In the genomic region with DNA sequence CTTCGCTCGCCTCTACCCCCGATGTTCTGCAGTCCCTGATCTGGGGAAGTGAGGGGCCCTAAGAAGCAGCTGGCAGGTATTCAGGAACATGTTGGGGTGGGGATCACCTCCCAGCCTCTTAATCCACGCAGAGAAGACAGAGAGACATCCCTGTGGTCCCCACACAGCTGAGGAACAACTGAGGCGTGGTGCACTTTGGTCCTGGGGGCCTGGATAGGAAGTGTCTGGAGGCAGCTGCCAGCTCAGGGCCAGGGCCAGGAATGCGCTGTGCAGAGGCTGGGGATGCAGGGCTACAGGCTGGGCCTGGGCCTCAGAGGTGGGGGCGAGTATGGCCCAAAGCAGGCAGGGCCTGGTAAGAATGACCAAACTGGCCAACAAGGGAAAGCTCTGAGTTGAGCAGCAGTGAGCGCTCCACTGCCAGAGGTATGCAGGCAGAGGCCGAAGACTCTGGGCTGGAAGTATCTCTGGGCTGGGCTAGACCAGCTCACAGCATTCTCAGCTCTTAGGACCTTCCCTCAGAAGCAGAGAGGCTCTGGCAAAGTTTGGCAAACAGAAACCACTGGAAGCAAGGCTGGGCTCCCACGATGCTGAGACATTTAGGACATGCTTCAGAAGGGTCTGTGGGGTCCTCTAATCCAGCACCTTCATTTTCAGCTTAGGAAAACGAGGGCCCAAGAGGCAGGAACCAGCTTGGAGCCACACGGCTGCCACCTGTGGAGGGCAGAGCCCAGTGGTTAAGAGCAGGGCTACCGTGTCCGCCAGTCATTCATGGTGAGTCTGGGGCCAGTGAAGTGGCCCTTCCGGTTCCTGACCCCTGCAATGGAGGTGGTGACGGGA, we compare ENCODE assay signal across 19 cellular contexts.
DNase-seq lines count a peak whose midpoint lies in the region; ATAC-seq, FAIRE-seq and TF ChIP-seq lines count a peak whose summit lies in the region.
"Had no signal": no experiment of that assay in that cellular context is flagged by ENCODE, and none has a peak within 500 bp of the region (broad histone marks: within the 10 kb centered on the region; RNA-seq: fewer than 3 reads in every experiment).

No MANE protein-coding gene starts in this region.

- no peak for TF ChIP-seq CTCF in H9 (conservative IDR thresholded peaks at IDR 0.05)
- TF ChIP-seq CTCF in H1 (IDR thresholded peaks at IDR 0.05; ENCODE audit: control extremely low read depth in 1 of 3, insufficient read depth in 1 of 3, low read depth in 1 of 3, low read length in 3 of 3) = no peak
- no peak for TF ChIP-seq CTCF in osteoblast (IDR thresholded peaks at IDR 0.05; ENCODE audit: extremely low read depth, low read depth, low read length)
- no peak for TF ChIP-seq CTCF in lower lobe of right lung (IDR thresholded peaks at IDR 0.05)

- H3K4ac ChIP-seq in H9 (ENCODE audit: low read depth, low read length) (no peak overlapping the region), H1 (replicated peaks; ENCODE audit: insufficient read length, low read depth, low read length) (no peak overlapping the region)

- no peaks in the 10 kb centered on the region for H4K20me1 ChIP-seq in H9 (ENCODE audit: control insufficient read depth, insufficient read depth, insufficient read length)
- H4K20me1 ChIP-seq in H1 (replicated peaks in 1 of 2; ENCODE audit: control insufficient read depth in 1 of 2, insufficient read depth in 2 of 2, low read length in 2 of 2) = no peaks in the 10 kb centered on the region
- no peaks in the 10 kb centered on the region for H4K20me1 ChIP-seq in osteoblast (ENCODE audit: insufficient read depth, low read length)

- intact Hi-C loops in lower lobe of right lung (cut with DNase I) = no loop called here

- no peaks in the 10 kb centered on the region for H3K27me3 Mint-ChIP-seq in H9 (ENCODE audit: low read depth)

- no peaks in the 10 kb centered on the region; the same call in 1 of the 2 replicates for H3K4me1 ChIP-seq in H9 (ENCODE audit: insufficient read depth, low read length)
- H3K4me1 ChIP-seq in H1 (replicated peaks in 1 of 4; ENCODE audit: control insufficient read depth in 3 of 4, insufficient read depth in 4 of 4, low read length in 3 of 4) = peaks cover 0 to 8% (median 3%) of the 10 kb centered on the region in 4 experiments; a peak in 5 of 7 replicates
- H3K4me1 ChIP-seq in osteoblast (ENCODE audit: insufficient read depth, low read length) = no peaks in the 10 kb centered on the region
- H3K4me1 ChIP-seq in lower lobe of right lung = no peaks in the 10 kb centered on the region

- no peaks in the 10 kb centered on the region for H3K27me3 ChIP-seq in H9 (ENCODE audit: insufficient read depth, low read length)
- H3K27me3 ChIP-seq in H1 (replicated peaks in 1 of 4; ENCODE audit: control insufficient read depth in 3 of 4, extremely low read depth in 1 of 4, insufficient read depth in 3 of 4, low read length in 3 of 4) = no peaks in the 10 kb centered on the region
- no peaks in the 10 kb centered on the region for H3K27me3 ChIP-seq in osteoblast (ENCODE audit: insufficient read depth, low read length)
- no peaks in the 10 kb centered on the region for H3K27me3 ChIP-seq in lower lobe of right lung (ENCODE audit: low read depth)

- peaks cover 6 to 12% of the 10 kb centered on the region in 2 experiments for H3K4me1 Mint-ChIP-seq in H9

- no peaks in the 10 kb centered on the region for H3K9me3 Mint-ChIP-seq in H9

- H3K4me3 Mint-ChIP-seq in H9 = no peak overlapping the region

- H3K27ac ChIP-seq in H9 (ENCODE audit: insufficient read length, low read depth, low read length) (no peak overlapping the region), H1 (ENCODE audit: low read depth, low read length) (no peak overlapping the region), osteoblast (ENCODE audit: low read depth, low read length) (no peak overlapping the region), lower lobe of right lung (no peak overlapping the region)
- H3K27ac ChIP-seq: C4-2B, PC-9 had no signal

- POLR2A ChIA-PET in H1 (lab: Charles Lee; ENCODE audit: partially characterized antibody) = interaction anchor here (1.1 kb wide), 1 partner anchor 9 kb away, joined by 3 read pairs; no protein-coding TSS in a partner anchor

- no peak overlapping the region for H3K23ac ChIP-seq in H9 (ENCODE audit: insufficient read length, low read depth, low read length)
- no peak overlapping the region for H3K23ac ChIP-seq in H1 (ENCODE audit: insufficient read length)

- H2BK15ac ChIP-seq in H9 (ENCODE audit: low read depth, low read length) (no peak overlapping the region), H1 (ENCODE audit: low read length) (no peak overlapping the region)

- H3K27ac Mint-ChIP-seq in H9 = no peak overlapping the region; a peak in 1 of 7 replicates

- H2BK120ac ChIP-seq in H9 (ENCODE audit: low read depth, low read length, poor library complexity, severe bottlenecking) (no peak overlapping the region), H1 (replicated peaks; ENCODE audit: low read depth, low read length) (no peak overlapping the region)

- H2BK5ac ChIP-seq in H9 (ENCODE audit: insufficient read length, low read length) (no peak overlapping the region), H1 (ENCODE audit: low read depth, low read length) (no peak overlapping the region)

- H3K9ac ChIP-seq in H9 (ENCODE audit: extremely low read depth, insufficient read length, low read length) = no peak overlapping the region
- no peak overlapping the region for H3K9ac ChIP-seq in H1 (replicated peaks in 1 of 4; ENCODE audit: extremely low read depth in 1 of 4, low read depth in 3 of 4, low read length in 3 of 4)

- H3K79me1 ChIP-seq in H9 (ENCODE audit: insufficient read depth, low read depth, low read length, poor library complexity, severe bottlenecking) (no peaks in the 10 kb centered on the region), H1 (ENCODE audit: low read depth, low read length) (no peaks in the 10 kb centered on the region)

- peak; percentile 53 for DNase-seq in activated effector memory CD4-positive, alpha-beta T cell treated with anti-CD3 and anti-CD28 coated beads, Interleukin-2, amount 50 U/mL, for 16 hours
- DNase-seq in activated effector memory CD4-positive, alpha-beta T cell treated with Interleukin-2 at 50 U/mL for 16 hours = no peak
- peak; percentile 31 for DNase-seq in H9
- no peak for DNase-seq in H1 (ENCODE audit: low read depth in 1 of 2, low spot score in 2 of 2)
- peak; percentile 68 for DNase-seq in osteoblast (ENCODE audit: insufficient read length, low spot score, missing footprints)
- DNase-seq in lower lobe of right lung = no peak
- DNase-seq: DMS153; EL; NCI-H1092; NCI-H1694; NCI-H2107; NCI-H226; NCI-H69; NK-92 treated with Interleukin-12 subunit alpha and Interleukin-12 subunit beta, amount 100 ng/mL, for 24 hours; PC-9 had no signal

- H4K91ac ChIP-seq in H9 (ENCODE audit: insufficient read length, low read depth, low read length) = no peak overlapping the region
- H4K91ac ChIP-seq in H1 (replicated peaks; ENCODE audit: insufficient read length, low read length) = no peak overlapping the region

- H2AFZ ChIP-seq in H9 (ENCODE audit: low read length) (no peak overlapping the region), H1 (ENCODE audit: low read length) (no peak overlapping the region), osteoblast (ENCODE audit: low read length) (no peak overlapping the region)
- H2AFZ ChIP-seq: PC-9 had no signal

- H3K4me2 ChIP-seq in H9 (ENCODE audit: insufficient read depth, insufficient read length, low read length) (no peak overlapping the region), H1 (ENCODE audit: insufficient read depth in 1 of 2, low read depth in 2 of 2, low read length in 2 of 2) (no peak overlapping the region), osteoblast (ENCODE audit: insufficient read depth, low read length) (no peak overlapping the region)
- H3K4me2 ChIP-seq: PC-9 had no signal

- no peak overlapping the region for H2BK12ac ChIP-seq in H9 (ENCODE audit: insufficient read length, low read depth, low read length)
- H2BK12ac ChIP-seq in H1 (ENCODE audit: low read depth, low read length) = no peak overlapping the region

- no peak for TF ChIP-seq RAD21 in H1 (IDR thresholded peaks at IDR 0.05 in 1 of 2, conservative IDR thresholded peaks at IDR 0.05 in 1 of 2; ENCODE audit: low read depth in 2 of 2, low read length in 2 of 2)

- H3K23me2 ChIP-seq in H9 (ENCODE audit: insufficient read length, low read depth, low read length, poor library complexity, severe bottlenecking) (no peaks in the 10 kb centered on the region), H1 (ENCODE audit: low read depth, low read length) (no peaks in the 10 kb centered on the region)

- no peak overlapping the region for H3K4me3 ChIP-seq in H1 (ENCODE audit: extremely low read depth in 1 of 4, insufficient read depth in 2 of 4, low read depth in 3 of 4, low read length in 4 of 4)
- no peak overlapping the region for H3K4me3 ChIP-seq in osteoblast (ENCODE audit: insufficient read depth, low read length)
- H3K4me3 ChIP-seq in lower lobe of right lung = no peak overlapping the region
- H3K4me3 ChIP-seq: PC-9 had no signal

- H2AK5ac ChIP-seq in H9 (ENCODE audit: insufficient read length, low read length) (no peak overlapping the region), H1 (ENCODE audit: low read depth, low read length) (no peak overlapping the region)

- H3K36me3 Mint-ChIP-seq in H9 (ENCODE audit: insufficient read depth in 1 of 3, low read depth in 3 of 3) = no peaks in the 10 kb centered on the region; a peak in 1 of 7 replicates

- no peaks in the 10 kb centered on the region for H3K9me3 ChIP-seq in H9 (ENCODE audit: control insufficient read depth, low read depth, low read length)
- no peaks in the 10 kb centered on the region for H3K9me3 ChIP-seq in H1 (ENCODE audit: insufficient read depth in 2 of 2, low read depth in 1 of 2, low read length in 1 of 2)
- H3K9me3 ChIP-seq in osteoblast (ENCODE audit: low read depth, low read length) = no peaks in the 10 kb centered on the region
- no peaks in the 10 kb centered on the region for H3K9me3 ChIP-seq in lower lobe of right lung

- H3K14ac ChIP-seq in H9 (ENCODE audit: insufficient read depth, low read length) (no peak overlapping the region; the same call in 1 of the 2 replicates), H1 (ENCODE audit: insufficient read length) (no peak overlapping the region)

- H3K18ac ChIP-seq in H9 (ENCODE audit: insufficient read length, low read depth, low read length) (no peak overlapping the region), H1 (ENCODE audit: extremely low read depth, low read length) (no peak overlapping the region)

- TF ChIP-seq EP300 in H1 (IDR thresholded peaks at IDR 0.05; ENCODE audit: borderline replicate concordance in 1 of 2, low read depth in 2 of 2, low read length in 2 of 2) = no peak

- no peak overlapping the region for H3K56ac ChIP-seq in H9 (ENCODE audit: insufficient read length, low read depth, low read length)
- no peak overlapping the region for H3K56ac ChIP-seq in H1 (replicated peaks; ENCODE audit: insufficient read length, low read depth, low read length)

- ATAC-seq in HG03135 (IDR thresholded peaks at IDR 0.05; ENCODE audit: unreplicated experiment) (no peak), GM21717 (IDR thresholded peaks at IDR 0.05; ENCODE audit: unreplicated experiment) (no peak), lower lobe of right lung (no peak)

- FAIRE-seq in H1 (lab: Jason Lieb, UNC) = no peak
- FAIRE-seq: H54 had no signal

- WGBS in H9 (ENCODE audit: extremely low coverage, insufficient read length, low lambda C conversion rate) = no CpG with 5 or more reads among the region's 16 CpGs
- WGBS in H1 (ENCODE audit: extremely low coverage in 1 of 2, insufficient coverage in 1 of 2, insufficient read length in 1 of 2, insufficient replicate concordance in 2 of 2, low coverage in 1 of 2, low lambda C conversion rate in 2 of 2, missing lambda C conversion rate in 1 of 2), 2 experiments = 89% methylated on average over 16 of the region's 16 CpGs; no CpG with 5 or more reads in 1 of the 2 experiments

- H2BK20ac ChIP-seq in H9 (ENCODE audit: low read depth, low read length, poor library complexity, severe bottlenecking) = no peak overlapping the region
- no peak overlapping the region for H2BK20ac ChIP-seq in H1 (ENCODE audit: low read length)

- no peak overlapping the region for H4K8ac ChIP-seq in H9 (replicated peaks; ENCODE audit: insufficient read length, low read depth, low read length)
- peak overlapping the region; percentile 36; the same call in 1 of the 2 replicates for H4K8ac ChIP-seq in H1 (ENCODE audit: extremely low read depth, insufficient read depth, low read length)

- no peak overlapping the region for H3T11ph ChIP-seq in H9 (ENCODE audit: low read length)

- H4K5ac ChIP-seq in H9 (ENCODE audit: insufficient read length, low read depth, low read length) = no peak overlapping the region
- H4K5ac ChIP-seq in H1 (ENCODE audit: insufficient read length, low read depth, low read length) = no peak overlapping the region

- CTCF ChIA-PET in H1 (lab: Charles Lee; ENCODE audit: partially characterized antibody) = interaction anchor here (0.7 to 2.1 kb wide), 5 partner anchors 9 to 190 kb away, joined by 3 to 10 read pairs (median 3); no protein-coding TSS in a partner anchor

- no peak for TF ChIP-seq POLR2A in H1 (IDR thresholded peaks at IDR 0.05; ENCODE audit: control extremely low read depth in 1 of 2, low read depth in 2 of 2, low read length in 2 of 2)

- H3K79me2 ChIP-seq in H9 (ENCODE audit: insufficient read depth, low read length) = no peaks in the 10 kb centered on the region
- H3K79me2 ChIP-seq in H1 (ENCODE audit: control insufficient read depth in 1 of 2, insufficient read depth in 2 of 2, low read length in 2 of 2) = no peaks in the 10 kb centered on the region
- H3K79me2 ChIP-seq in osteoblast (ENCODE audit: insufficient read depth, low read length) = no peaks in the 10 kb centered on the region

- H3K36me3 ChIP-seq in H1 (ENCODE audit: control insufficient read depth in 2 of 4, insufficient read depth in 4 of 4, low read length in 3 of 4) (no peaks in the 10 kb centered on the region), osteoblast (ENCODE audit: insufficient read depth, low read length) (peaks cover 8% of the 10 kb centered on the region), lower lobe of right lung (peaks cover 33% of the 10 kb centered on the region)

Comparison
In these comparisons a context has a peak if more than half of its experiments do, and no peak if none do; other contexts are left out.
1. DNase-seq: peak in activated effector memory CD4-positive, alpha-beta T cell treated with anti-CD3 and anti-CD28 coated beads, Interleukin-2, amount 50 U/mL, for 16 hours (single experiment), H9 (single experiment) and osteoblast (single experiment); none in activated effector memory CD4-positive, alpha-beta T cell treated with Interleukin-2 at 50 U/mL for 16 hours (single experiment), H1 (0 of 2) and lower lobe of right lung (single experiment).